21 cellular contexts compared by ENCODE assay signal in the genomic region with DNA sequence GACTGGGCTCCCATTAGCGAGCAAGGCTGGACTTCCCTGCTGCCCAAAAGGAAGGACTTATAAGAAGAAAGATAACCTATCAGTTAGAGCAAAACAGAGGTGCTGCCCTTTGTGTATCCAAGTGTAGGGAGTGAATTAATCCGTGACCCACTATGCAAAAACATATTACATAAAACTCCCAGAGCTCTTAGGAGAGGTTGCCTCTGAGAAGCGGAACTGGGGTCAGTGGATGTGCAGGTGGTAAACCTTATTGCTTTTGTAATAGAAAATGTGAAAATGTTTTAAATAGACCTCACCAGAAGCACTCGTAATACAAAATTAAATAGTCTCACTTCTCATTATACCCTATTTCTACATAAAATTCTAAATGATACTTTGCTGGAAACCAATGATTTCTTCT.
"Had no signal": no experiment of that assay in that cellular context is flagged by ENCODE, and none has a peak within 500 bp of the region (broad histone marks: within the 10 kb centered on the region; RNA-seq: fewer than 3 reads in every experiment).

No MANE protein-coding gene starts in this region.

- H3K4me1 Mint-ChIP-seq: activated CD8-positive, alpha-beta memory T cell treated with anti-CD3 and anti-CD28 coated beads, Interleukin-2, amount 10 ng/mL, durations not matched to agents 7 days and 5 days had no signal

- H3K27ac Mint-ChIP-seq: activated CD8-positive, alpha-beta memory T cell treated with anti-CD3 and anti-CD28 coated beads, Interleukin-2, amount 10 ng/mL, durations not matched to agents 7 days and 5 days; activated naive CD4-positive, alpha-beta T cell treated with anti-CD3 and anti-CD28 coated beads, Interleukin-2, amount 50 U/mL, for 72 hours; activated T-cell treated with anti-CD3 and anti-CD28 coated beads, Interleukin-2, amount 50 U/mL, for 24 hours; natural killer cell treated with Interleukin-12 subunit alpha and Interleukin-12 subunit beta and Interleukin-15 and Interleukin-18, amount 100 ng/mL, for 72 hours; stimulated activated naive CD8-positive, alpha-beta T cell treated with anti-CD3 and anti-CD28 coated beads, Interleukin-15, Interleukin-2, amounts not matched to agents 100 ng/mL and 50 ng/mL, for 24 hours; T-helper 17 cell had no signal

- H3K9me3 Mint-ChIP-seq: activated naive CD4-positive, alpha-beta T cell treated with anti-CD3 and anti-CD28 coated beads, Interleukin-2, amount 50 U/mL, for 72 hours; activated T-cell treated with anti-CD3 and anti-CD28 coated beads, Interleukin-2, amount 50 U/mL, for 24 hours; natural killer cell treated with Interleukin-12 subunit alpha and Interleukin-12 subunit beta and Interleukin-15 and Interleukin-18, amount 100 ng/mL, for 72 hours; stimulated activated naive CD8-positive, alpha-beta T cell treated with anti-CD3 and anti-CD28 coated beads, Interleukin-15, Interleukin-2, amounts not matched to agents 100 ng/mL and 50 ng/mL, for 24 hours had no signal

- H3K4me3 ChIP-seq: body of pancreas, coronary artery, gastroesophageal sphincter, psoas muscle, sigmoid colon had no signal

- H3K27ac ChIP-seq: body of pancreas, coronary artery, epithelial cell of prostate, gastroesophageal sphincter, psoas muscle, sigmoid colon had no signal

- H3K27me3 ChIP-seq: body of pancreas, gastroesophageal sphincter, sigmoid colon had no signal

- H3K4me1 ChIP-seq: psoas muscle, sigmoid colon had no signal

- H3K4me3 Mint-ChIP-seq: activated CD8-positive, alpha-beta memory T cell treated with anti-CD3 and anti-CD28 coated beads, Interleukin-2, amount 10 ng/mL, durations not matched to agents 7 days and 5 days; activated T-cell treated with anti-CD3 and anti-CD28 coated beads, Interleukin-2, amount 50 U/mL, for 24 hours; natural killer cell treated with Interleukin-12 subunit alpha and Interleukin-12 subunit beta and Interleukin-15 and Interleukin-18, amount 100 ng/mL, for 72 hours; stimulated activated naive CD8-positive, alpha-beta T cell treated with anti-CD3 and anti-CD28 coated beads, Interleukin-15, Interleukin-2, amounts not matched to agents 100 ng/mL and 50 ng/mL, for 24 hours; T-helper 17 cell had no signal

- H3K36me3 Mint-ChIP-seq: activated CD8-positive, alpha-beta memory T cell treated with anti-CD3 and anti-CD28 coated beads, Interleukin-2, amount 10 ng/mL, durations not matched to agents 7 days and 5 days; activated naive CD4-positive, alpha-beta T cell treated with anti-CD3 and anti-CD28 coated beads, Interleukin-2, amount 50 U/mL, for 72 hours; natural killer cell treated with Interleukin-12 subunit alpha and Interleukin-12 subunit beta and Interleukin-15 and Interleukin-18, amount 100 ng/mL, for 72 hours had no signal

- FAIRE-seq: TTC549 had no signal

- DNase-seq: activated CD4-positive, alpha-beta T cell treated with anti-CD3 and anti-CD28 coated beads for 1 hour; activated CD4-positive, alpha-beta T cell treated with anti-CD3 and anti-CD28 coated beads, Interleukin-2, amount 50 U/mL, for 48 hours; activated CD8-positive, alpha-beta memory T cell treated with anti-CD3 and anti-CD28 coated beads, Interleukin-2, amount 10 ng/mL, durations not matched to agents 7 days and 5 days; activated effector memory CD4-positive, alpha-beta T cell treated with Interleukin-2 at 50 U/mL for 16 hours; activated T-cell treated with anti-CD3 and anti-CD28 coated beads, Interleukin-2, amount 50 U/mL, for 24 hours; amniotic stem cell; body of pancreas; central memory CD4-positive, alpha-beta T cell; effector CD8-positive, alpha-beta T cell; left ventricle myocardium superior; psoas muscle; sigmoid colon; stimulated activated CD4-positive, alpha-beta T cell treated with anti-CD3 and anti-CD28 coated beads, Interleukin-12 subunit alpha, Interleukin-12 subunit beta, amount 100 ng/mL, for 4 hours; T-helper 17 cell had no signal

- H3K36me3 ChIP-seq: gastroesophageal sphincter, sigmoid colon had no signal

- H3K9me3 ChIP-seq: body of pancreas, gastroesophageal sphincter, psoas muscle, sigmoid colon had no signal

- H3K27me3 Mint-ChIP-seq: activated T-cell treated with anti-CD3 and anti-CD28 coated beads, Interleukin-2, amount 50 U/mL, for 24 hours; stimulated activated naive CD8-positive, alpha-beta T cell treated with anti-CD3 and anti-CD28 coated beads, Interleukin-15, Interleukin-2, amounts not matched to agents 100 ng/mL and 50 ng/mL, for 24 hours had no signal
